ENCODE assay signal across 12 cellular contexts in the genomic region with DNA sequence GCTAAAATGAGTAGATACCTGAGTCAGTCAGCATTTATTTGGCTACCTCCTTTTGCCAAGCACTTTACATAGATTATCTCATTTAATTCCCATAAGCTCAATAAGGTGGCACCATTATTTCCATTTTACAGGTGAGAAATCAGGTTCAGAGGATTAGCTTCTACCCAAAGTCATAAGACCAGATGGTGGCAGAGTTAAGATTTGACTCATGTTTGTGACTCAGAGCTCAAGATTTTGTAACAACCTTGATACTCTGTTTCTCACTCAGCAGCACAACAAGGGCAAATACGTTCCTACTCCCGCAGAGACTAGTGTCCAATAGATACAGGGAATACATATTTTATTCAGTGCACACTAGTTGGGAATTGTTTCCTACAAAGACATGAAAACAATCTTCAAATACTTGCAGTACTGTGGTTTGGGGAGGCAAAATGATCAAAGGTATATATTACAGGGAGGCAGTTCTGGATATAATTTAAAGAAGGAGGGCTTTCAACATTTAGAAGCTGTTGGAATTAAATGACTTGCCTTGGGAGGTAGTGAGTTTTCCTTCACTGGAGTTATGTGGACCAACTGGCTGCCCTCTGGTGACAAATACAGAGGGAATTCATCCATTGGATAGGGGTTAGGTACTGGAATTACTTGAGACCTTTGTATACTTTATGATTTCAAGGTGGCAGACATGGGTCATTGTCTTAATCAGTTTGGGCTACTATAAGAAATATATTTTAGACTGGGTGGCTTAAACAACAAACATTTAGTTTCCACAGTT. TPM values are rescaled to one million over a fixed set of nuclear protein-coding genes. Genes with fewer than 3 reads are reported as not detected.
A peak's percentile ranks its signal among the peaks of the same experiment; 100 is the strongest.
DNase-seq lines count a peak whose midpoint lies in the region; ATAC-seq, FAIRE-seq and TF ChIP-seq lines count a peak whose summit lies in the region.
"Had no signal": no experiment of that assay in that cellular context is flagged by ENCODE, and none has a peak within 500 bp of the region (broad histone marks: within the 10 kb centered on the region; RNA-seq: fewer than 3 reads in every experiment).

No MANE protein-coding gene starts in this region.

- H3K4me3 ChIP-seq in smooth muscle cell = no peak overlapping the region
- H3K4me3 ChIP-seq: mucosa of descending colon had no signal

- 46% methylated on average over 2 of the region's 2 CpGs for WGBS in smooth muscle cell (ENCODE audit: low lambda C conversion rate)

- peaks cover 53% of the 10 kb centered on the region for H3K79me2 ChIP-seq in smooth muscle cell (ENCODE audit: low read depth)

- TF ChIP-seq CTCF in activated CD8-positive, alpha-beta T cell treated with anti-CD3 and anti-CD28 coated beads for 36 hours (IDR thresholded peaks at IDR 0.05) = no peak
- TF ChIP-seq CTCF in smooth muscle cell (IDR thresholded peaks at IDR 0.05; ENCODE audit: borderline replicate concordance, insufficient read depth, poor library complexity, severe bottlenecking) = no peak

- H3K9me3 Mint-ChIP-seq in activated CD8-positive, alpha-beta T cell treated with anti-CD3 and anti-CD28 coated beads for 36 hours = no peaks in the 10 kb centered on the region
- H3K9me3 Mint-ChIP-seq in activated CD8-positive, alpha-beta T cell treated with anti-CD3 and anti-CD28 coated beads, Interleukin-2, amount 10 ng/mL, durations not matched to agents 7 days and 5 days (ENCODE audit: insufficient read depth) = no peaks in the 10 kb centered on the region
- H3K9me3 Mint-ChIP-seq: T-helper 2 cell treated with Interferon-gamma antibody and Interleukin-4, amounts not matched to agents 5 μg/mL and 100 μg/mL, for 36 hours had no signal

- H3K27ac ChIP-seq in epithelial cell of prostate = peak overlapping the region; percentile 98
- H3K27ac ChIP-seq in smooth muscle cell (ENCODE audit: low read depth) = peak overlapping the region; percentile 97

- peak overlapping the region; percentile 52 for H3K9ac ChIP-seq in smooth muscle cell (ENCODE audit: low read depth)

- no peaks in the 10 kb centered on the region for H3K27me3 ChIP-seq in smooth muscle cell (ENCODE audit: low read depth)

- H3K36me3 ChIP-seq in smooth muscle cell (ENCODE audit: low read depth) = no peaks in the 10 kb centered on the region

- no peak for ATAC-seq in activated CD8-positive, alpha-beta T cell treated with anti-CD3 and anti-CD28 coated beads for 36 hours
- ATAC-seq in activated CD8-positive, alpha-beta T cell treated with anti-CD3 and anti-CD28 coated beads, Interleukin-2, amount 10 ng/mL, durations not matched to agents 7 days and 5 days = no peak
- ATAC-seq in GM19463 (IDR thresholded peaks at IDR 0.05; ENCODE audit: unreplicated experiment) = no peak
- ATAC-seq: mucosa of descending colon had no signal

- intact Hi-C loops in activated CD8-positive, alpha-beta T cell treated with anti-CD3 and anti-CD28 coated beads for 36 hours (cut with micrococcal nuclease) = loop anchor here (5.0 kb wide), 1 partner anchor 172 kb away; no protein-coding TSS in a partner anchor

- no peak overlapping the region for H3K4me3 Mint-ChIP-seq in activated CD8-positive, alpha-beta T cell treated with anti-CD3 and anti-CD28 coated beads for 36 hours
- no peak overlapping the region for H3K4me3 Mint-ChIP-seq in activated CD8-positive, alpha-beta T cell treated with anti-CD3 and anti-CD28 coated beads, Interleukin-2, amount 10 ng/mL, durations not matched to agents 7 days and 5 days
- H3K4me3 Mint-ChIP-seq: T-helper 2 cell treated with Interferon-gamma antibody and Interleukin-4, amounts not matched to agents 5 μg/mL and 100 μg/mL, for 36 hours had no signal

- H3K4me1 Mint-ChIP-seq in activated CD8-positive, alpha-beta T cell treated with anti-CD3 and anti-CD28 coated beads for 36 hours (ENCODE audit: low read depth) = peaks cover 3% of the 10 kb centered on the region
- H3K4me1 Mint-ChIP-seq in activated CD8-positive, alpha-beta T cell treated with anti-CD3 and anti-CD28 coated beads, Interleukin-2, amount 10 ng/mL, durations not matched to agents 7 days and 5 days (ENCODE audit: low read depth) = peaks cover 16% of the 10 kb centered on the region

- no peak for FAIRE-seq in GM12891 (lab: Jason Lieb, UNC)

- peak overlapping the region; percentile 23 for H3K4me2 ChIP-seq in smooth muscle cell

- H3K4me1 ChIP-seq in smooth muscle cell (ENCODE audit: low read depth) = peaks cover 11% of the 10 kb centered on the region

- CTCF ChIA-PET in activated CD8-positive, alpha-beta T cell treated with anti-CD3 and anti-CD28 coated beads for 36 hours (lab: Charles Lee) = interaction anchor here (0.6 to 1.3 kb wide), 2 partner anchors 188 to 263 kb away, joined by 4 to 5 read pairs; no protein-coding TSS in a partner anchor
- CTCF ChIA-PET in activated CD8-positive, alpha-beta T cell treated with anti-CD3 and anti-CD28 coated beads, Interleukin-2, amount 10 ng/mL, durations not matched to agents 7 days and 5 days (lab: Charles Lee) = interaction anchor here (0.7 to 1.1 kb wide), 4 partner anchors 30 to 264 kb away, joined by 3 to 6 read pairs (median 4); no protein-coding TSS in a partner anchor

- H3K27ac Mint-ChIP-seq in activated CD8-positive, alpha-beta T cell treated with anti-CD3 and anti-CD28 coated beads for 36 hours = no peak overlapping the region
- H3K27ac Mint-ChIP-seq in activated CD8-positive, alpha-beta T cell treated with anti-CD3 and anti-CD28 coated beads, Interleukin-2, amount 10 ng/mL, durations not matched to agents 7 days and 5 days = no peak overlapping the region

- H3K9me3 ChIP-seq in smooth muscle cell (replicated peaks; ENCODE audit: low read depth) = no peaks in the 10 kb centered on the region
- H3K9me3 ChIP-seq: mucosa of descending colon had no signal

- TF ChIP-seq POLR2A in GM12891 (IDR thresholded peaks at IDR 0.05; ENCODE audit: low read depth, low read length) = no peak

- peaks cover 12% of the 10 kb centered on the region for H3F3A ChIP-seq in smooth muscle cell (ENCODE audit: low read depth)

- no peak overlapping the region for H2AFZ ChIP-seq in smooth muscle cell (ENCODE audit: low read depth)

- peaks cover 46% of the 10 kb centered on the region for H4K20me1 ChIP-seq in smooth muscle cell (ENCODE audit: low read depth)

- peak; percentile 29 for DNase-seq in activated CD8-positive, alpha-beta T cell treated with anti-CD3 and anti-CD28 coated beads for 36 hours
- DNase-seq in activated CD8-positive, alpha-beta T cell treated with anti-CD3 and anti-CD28 coated beads, Interleukin-2, amount 10 ng/mL, durations not matched to agents 7 days and 5 days = no peak
- DNase-seq in NCI-H82 treated with DMSO at 0.1 percent for 48 hours (lab: John Stamatoyannopoulos, UW; ENCODE audit: unreplicated experiment) (peak; percentile 24), epithelial cell of prostate (ENCODE audit: low read depth, low spot score) (peak; percentile 80), smooth muscle cell (lab: John Stamatoyannopoulos, UW; ENCODE audit: unreplicated experiment) (no peak), NCI-H2171 (lab: John Stamatoyannopoulos, UW) (no peak), GM12891 (ENCODE audit: insufficient read length, low spot score) (no peak)
- DNase-seq: cerebellar nuclear complex; mucosa of descending colon; stimulated activated CD8-positive, alpha-beta memory T cell treated with anti-CD3 and anti-CD28 coated beads, Interleukin-4, amount 100 ng/mL, for 48 hours had no signal

- POLR2A ChIA-PET in activated CD8-positive, alpha-beta T cell treated with anti-CD3 and anti-CD28 coated beads for 36 hours (lab: Charles Lee) = interaction anchor here (0.8 kb wide), 1 partner anchor 26 kb away, joined by 4 read pairs; no protein-coding TSS in a partner anchor
- POLR2A ChIA-PET in activated CD8-positive, alpha-beta T cell treated with anti-CD3 and anti-CD28 coated beads, Interleukin-2, amount 10 ng/mL, durations not matched to agents 7 days and 5 days (lab: Charles Lee) = interaction anchor here (0.6 kb wide), 1 partner anchor 156 kb away, joined by 5 read pairs; no protein-coding TSS in a partner anchor

- H3K36me3 Mint-ChIP-seq in activated CD8-positive, alpha-beta T cell treated with anti-CD3 and anti-CD28 coated beads for 36 hours (ENCODE audit: low read depth) = peaks cover 20% of the 10 kb centered on the region
- H3K36me3 Mint-ChIP-seq in activated CD8-positive, alpha-beta T cell treated with anti-CD3 and anti-CD28 coated beads, Interleukin-2, amount 10 ng/mL, durations not matched to agents 7 days and 5 days (ENCODE audit: low read depth) = peaks cover 29% of the 10 kb centered on the region

- H3K27me3 Mint-ChIP-seq in activated CD8-positive, alpha-beta T cell treated with anti-CD3 and anti-CD28 coated beads for 36 hours = no peaks in the 10 kb centered on the region
- H3K27me3 Mint-ChIP-seq in activated CD8-positive, alpha-beta T cell treated with anti-CD3 and anti-CD28 coated beads, Interleukin-2, amount 10 ng/mL, durations not matched to agents 7 days and 5 days (ENCODE audit: low read depth) = no peaks in the 10 kb centered on the region

TF ChIP-seq in GM12891, 5 proteins besides CTCF, POLR2A, EP300 and RAD21:
- TF ChIP-seq SPI1 (IDR thresholded peaks at IDR 0.05; ENCODE audit: low read depth, low read length) = no peak
- TF ChIP-seq POU2F2 (IDR thresholded peaks at IDR 0.05; ENCODE audit: low read depth, low read length) = no peak
- TF ChIP-seq TAF1 (IDR thresholded peaks at IDR 0.05; ENCODE audit: low read depth, low read length) = no peak
- TF ChIP-seq PAX5 (IDR thresholded peaks at IDR 0.05; ENCODE audit: insufficient read depth, low read length, severe bottlenecking) = no peak
- TF ChIP-seq POLR2AphosphoS5 (IDR thresholded peaks at IDR 0.05; ENCODE audit: low read depth, low read length) = no peak

RNA-seq across cellular contexts. Expression of gene LEPR, which starts 3.6 kb away (rescaled TPM):
- total RNA-seq in activated CD8-positive, alpha-beta T cell treated with anti-CD3 and anti-CD28 coated beads for 36 hours = 1 to 10 TPM; 3.0 TPM
- 1 to 10 TPM; 1.3 TPM for total RNA-seq in activated CD8-positive, alpha-beta T cell treated with anti-CD3 and anti-CD28 coated beads, Interleukin-2, amount 10 ng/mL, durations not matched to agents 7 days and 5 days
- total RNA-seq in smooth muscle cell = 15.1 and 20.3 TPM in 2 replicates
- polyA plus RNA-seq in smooth muscle cell = 5.9 and 9.3 TPM in 2 replicates
- polyA plus RNA-seq in GM12891 (2012; ENCODE audit: low read depth, missing spikeins) = 0.33 TPM

RNA-seq across cellular contexts. Expression of gene LEPROT, which starts 3.6 kb away (rescaled TPM):
- 10 to 100 TPM; 11.3 to 12.6 TPM for total RNA-seq in activated CD8-positive, alpha-beta T cell treated with anti-CD3 and anti-CD28 coated beads for 36 hours
- 10 to 100 TPM; 12.3 to 13.2 TPM for total RNA-seq in activated CD8-positive, alpha-beta T cell treated with anti-CD3 and anti-CD28 coated beads, Interleukin-2, amount 10 ng/mL, durations not matched to agents 7 days and 5 days
- 61.0 and 93.2 TPM in 2 replicates for total RNA-seq in smooth muscle cell
- 67.8 and 76.4 TPM in 2 replicates for polyA plus RNA-seq in smooth muscle cell
- polyA plus RNA-seq in GM12891 (2012; ENCODE audit: low read depth, missing spikeins) = 9.5 TPM

Comparison
In these comparisons a context has a peak if more than half of its experiments do, and no peak if none do; other contexts are left out.
1. DNase-seq: peak in activated CD8-positive, alpha-beta T cell treated with anti-CD3 and anti-CD28 coated beads for 36 hours (single experiment), NCI-H82 treated with DMSO at 0.1 percent for 48 hours (single experiment) and epithelial cell of prostate (single experiment); none in activated CD8-positive, alpha-beta T cell treated with anti-CD3 and anti-CD28 coated beads, Interleukin-2, amount 10 ng/mL, durations not matched to agents 7 days and 5 days (single experiment), smooth muscle cell (single experiment), NCI-H2171 (single experiment) and GM12891 (single experiment).